13 cellular contexts compared by ENCODE assay signal in the genomic region with DNA sequence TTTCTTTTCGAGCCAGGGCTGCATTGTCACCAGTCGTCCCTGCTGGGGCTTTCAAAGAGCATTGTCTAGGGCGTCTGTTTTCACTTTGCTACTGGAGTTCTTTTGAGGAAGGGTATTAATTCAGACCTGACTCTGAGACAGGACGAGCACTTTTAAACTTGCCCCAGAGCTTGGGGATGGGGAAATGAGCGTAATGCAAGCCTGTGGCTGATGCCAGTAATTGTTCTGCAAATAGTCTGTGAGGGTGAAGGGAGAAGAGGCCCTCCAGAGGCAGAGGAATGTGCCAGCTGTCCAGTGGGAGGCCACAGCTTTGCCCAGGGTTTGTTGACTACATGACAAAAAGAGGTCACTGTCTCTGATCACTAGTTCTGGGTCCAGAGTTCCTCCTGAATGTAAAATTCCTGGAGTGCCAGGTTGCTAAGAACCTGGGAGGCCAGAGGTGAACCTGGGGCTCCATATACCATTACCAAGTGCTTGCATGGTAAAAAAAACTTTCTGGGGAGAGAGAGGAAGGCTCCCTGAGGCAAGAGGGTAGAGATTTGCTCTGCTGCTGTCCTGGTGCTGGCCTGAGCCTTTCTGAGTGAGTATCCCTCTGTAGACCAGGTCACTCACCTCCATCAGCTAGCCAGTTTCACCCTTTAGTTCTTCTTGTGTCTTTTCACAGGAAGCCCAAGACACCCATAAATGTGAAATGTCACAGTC. TPM values are rescaled to one million over a fixed set of nuclear protein-coding genes. Genes with fewer than 3 reads are reported as not detected.
DNase-seq lines count a peak whose midpoint lies in the region; ATAC-seq and TF ChIP-seq lines count a peak whose summit lies in the region.
"Had no signal": no experiment of that assay in that cellular context is flagged by ENCODE, and none has a peak within 500 bp of the region (broad histone marks: within the 10 kb centered on the region; RNA-seq: fewer than 3 reads in every experiment).

No MANE protein-coding gene starts in this region.

- peaks cover 2% of the 10 kb centered on the region for H3K4me1 Mint-ChIP-seq in activated CD8-positive, alpha-beta memory T cell treated with anti-CD3 and anti-CD28 coated beads, Interleukin-2, amount 10 ng/mL, durations not matched to agents 7 days and 5 days
- peaks cover 37% of the 10 kb centered on the region for H3K4me1 Mint-ChIP-seq in brain
- H3K4me1 Mint-ChIP-seq in stimulated activated effector memory CD8-positive, alpha-beta T cell treated with anti-CD3 and anti-CD28 coated beads, Interleukin-12 subunit alpha, Interleukin-12 subunit beta, amount 100 ng/mL, for 72 hours, result peaks cover 17% of the 10 kb centered on the region

- no peaks in the 10 kb centered on the region for H3K9me3 Mint-ChIP-seq in activated CD8-positive, alpha-beta memory T cell treated with anti-CD3 and anti-CD28 coated beads, Interleukin-2, amount 10 ng/mL, durations not matched to agents 7 days and 5 days (ENCODE audit: low read depth)
- H3K9me3 Mint-ChIP-seq in brain, result no peaks in the 10 kb centered on the region
- H3K9me3 Mint-ChIP-seq in stimulated activated effector memory CD8-positive, alpha-beta T cell treated with anti-CD3 and anti-CD28 coated beads, Interleukin-12 subunit alpha, Interleukin-12 subunit beta, amount 100 ng/mL, for 72 hours, result no peaks in the 10 kb centered on the region

- ATAC-seq in activated CD8-positive, alpha-beta memory T cell treated with anti-CD3 and anti-CD28 coated beads, Interleukin-2, amount 10 ng/mL, durations not matched to agents 7 days and 5 days, result no peak
- ATAC-seq in stimulated activated effector memory CD8-positive, alpha-beta T cell treated with anti-CD3 and anti-CD28 coated beads, Interleukin-12 subunit alpha, Interleukin-12 subunit beta, amount 100 ng/mL, for 72 hours, result no peak
- ATAC-seq in HG03460 (IDR thresholded peaks at IDR 0.05; ENCODE audit: unreplicated experiment), result no peak
- ATAC-seq: lower lobe of right lung had no signal

- no peaks in the 10 kb centered on the region for H3K36me3 Mint-ChIP-seq in activated CD8-positive, alpha-beta memory T cell treated with anti-CD3 and anti-CD28 coated beads, Interleukin-2, amount 10 ng/mL, durations not matched to agents 7 days and 5 days
- H3K36me3 Mint-ChIP-seq in brain, result peaks cover 10% of the 10 kb centered on the region
- no peaks in the 10 kb centered on the region for H3K36me3 Mint-ChIP-seq in stimulated activated effector memory CD8-positive, alpha-beta T cell treated with anti-CD3 and anti-CD28 coated beads, Interleukin-12 subunit alpha, Interleukin-12 subunit beta, amount 100 ng/mL, for 72 hours

- peak; percentile 12 for DNase-seq in activated CD8-positive, alpha-beta memory T cell treated with anti-CD3 and anti-CD28 coated beads, Interleukin-2, amount 10 ng/mL, durations not matched to agents 7 days and 5 days
- DNase-seq in activated CD8-positive, alpha-beta memory T cell treated with anti-CD3 and anti-CD28 coated beads for 24 hours, result no peak
- DNase-seq in left kidney (ENCODE audit: low read depth, low spot score) (peak; percentile 50), NCI-H2029 (lab: John Stamatoyannopoulos, UW) (no peak), hepatic stellate cell (ENCODE audit: low spot score) (no peak)
- DNase-seq in stimulated activated effector memory CD8-positive, alpha-beta T cell treated with anti-CD3 and anti-CD28 coated beads, Interleukin-12 subunit alpha, Interleukin-12 subunit beta, amount 100 ng/mL, for 72 hours (ENCODE audit: low spot score in 2 of 2), result no peak
- DNase-seq: adrenal gland, lower lobe of right lung, NCI-H1436, NCI-H524, ovary had no signal

- no peaks in the 10 kb centered on the region for H3K27me3 Mint-ChIP-seq in activated CD8-positive, alpha-beta memory T cell treated with anti-CD3 and anti-CD28 coated beads, Interleukin-2, amount 10 ng/mL, durations not matched to agents 7 days and 5 days
- no peaks in the 10 kb centered on the region for H3K27me3 Mint-ChIP-seq in brain

- H3K4me3 Mint-ChIP-seq in activated CD8-positive, alpha-beta memory T cell treated with anti-CD3 and anti-CD28 coated beads, Interleukin-2, amount 10 ng/mL, durations not matched to agents 7 days and 5 days, result no peak overlapping the region
- H3K4me3 Mint-ChIP-seq in brain, result peak overlapping the region in 3 of 5 experiments; percentile 26 to 55 (median 54)
- no peak overlapping the region for H3K4me3 Mint-ChIP-seq in stimulated activated effector memory CD8-positive, alpha-beta T cell treated with anti-CD3 and anti-CD28 coated beads, Interleukin-12 subunit alpha, Interleukin-12 subunit beta, amount 100 ng/mL, for 72 hours

- CTCF ChIA-PET in activated CD8-positive, alpha-beta memory T cell treated with anti-CD3 and anti-CD28 coated beads, Interleukin-2, amount 10 ng/mL, durations not matched to agents 7 days and 5 days (lab: Charles Lee), result no interaction called here

- H3K27ac Mint-ChIP-seq in activated CD8-positive, alpha-beta memory T cell treated with anti-CD3 and anti-CD28 coated beads, Interleukin-2, amount 10 ng/mL, durations not matched to agents 7 days and 5 days, result no peak overlapping the region
- H3K27ac Mint-ChIP-seq in brain, result peak overlapping the region in 3 of 5 experiments; percentile 50 to 90 (median 61)
- H3K27ac Mint-ChIP-seq in stimulated activated effector memory CD8-positive, alpha-beta T cell treated with anti-CD3 and anti-CD28 coated beads, Interleukin-12 subunit alpha, Interleukin-12 subunit beta, amount 100 ng/mL, for 72 hours, result peak overlapping the region; percentile 41

- no peak for TF ChIP-seq CTCF in brain (conservative IDR thresholded peaks at IDR 0.05)

RNA-seq across cellular contexts. Expression of gene EEFSEC, which starts 14.8 kb away (rescaled TPM):
- total RNA-seq in activated CD8-positive, alpha-beta memory T cell treated with anti-CD3 and anti-CD28 coated beads, Interleukin-2, amount 10 ng/mL, durations not matched to agents 7 days and 5 days, result 10 to 100 TPM; 19.4 to 19.7 TPM
- polyA plus RNA-seq in brain (ENCODE audit: insufficient read depth, low read depth, low replicate concordance), result 40.9 TPM

RNA-seq across cellular contexts. Expression of gene RUVBL1, which starts 44.5 kb away (rescaled TPM):
- total RNA-seq in activated CD8-positive, alpha-beta memory T cell treated with anti-CD3 and anti-CD28 coated beads, Interleukin-2, amount 10 ng/mL, durations not matched to agents 7 days and 5 days, result 10 to 100 TPM; 63.8 to 73.5 TPM
- 111 TPM for polyA plus RNA-seq in brain (ENCODE audit: insufficient read depth, low read depth, low replicate concordance)

Comparison
In these comparisons a context has a peak if more than half of its experiments do, and no peak if none do; other contexts are left out.
1. DNase-seq: peak in activated CD8-positive, alpha-beta memory T cell treated with anti-CD3 and anti-CD28 coated beads, Interleukin-2, amount 10 ng/mL, durations not matched to agents 7 days and 5 days (single experiment) and left kidney (single experiment); none in activated CD8-positive, alpha-beta memory T cell treated with anti-CD3 and anti-CD28 coated beads for 24 hours (single experiment), stimulated activated effector memory CD8-positive, alpha-beta T cell treated with anti-CD3 and anti-CD28 coated beads, Interleukin-12 subunit alpha, Interleukin-12 subunit beta, amount 100 ng/mL, for 72 hours (0 of 2), NCI-H2029 (single experiment) and hepatic stellate cell (single experiment).
2. H3K4me3 Mint-ChIP-seq: peak in brain (3 of 5); none in activated CD8-positive, alpha-beta memory T cell treated with anti-CD3 and anti-CD28 coated beads, Interleukin-2, amount 10 ng/mL, durations not matched to agents 7 days and 5 days (single experiment) and stimulated activated effector memory CD8-positive, alpha-beta T cell treated with anti-CD3 and anti-CD28 coated beads, Interleukin-12 subunit alpha, Interleukin-12 subunit beta, amount 100 ng/mL, for 72 hours (single experiment).